ENCODE assay signal across 9 cellular contexts in genomic region chr15:62545392-62546227, GRCh38.
DNase-seq lines count a peak whose midpoint lies in the region; ATAC-seq lines count a peak whose summit lies in the region.
"Had no signal": no experiment of that assay in that cellular context is flagged by ENCODE, and none has a peak within 500 bp of the region (broad histone marks: within the 10 kb centered on the region; RNA-seq: fewer than 3 reads in every experiment).

No MANE protein-coding gene starts in this region.

- no peak overlapping the region for H3K4me3 ChIP-seq in MG63

- DNase-seq in MG63 (peak; percentile 72), left colon (peak; percentile 41 to 71), RKO (ENCODE audit: low spot score) (no peak), NCI-H1436 treated with DMSO at 0.1 percent for 48 hours (lab: John Stamatoyannopoulos, UW) (no peak)

- no peaks in the 10 kb centered on the region for H3K27me3 ChIP-seq in MG63

- ATAC-seq in left colon (peak; percentile 67), HG02798 (IDR thresholded peaks at IDR 0.05; ENCODE audit: poor library complexity, unreplicated experiment) (no peak), GM18858 (IDR thresholded peaks at IDR 0.05; ENCODE audit: unreplicated experiment) (no peak)

- peaks cover 2% of the 10 kb centered on the region; the same call in 1 of the 2 replicates for H3K36me3 ChIP-seq in MG63
- H3K36me3 ChIP-seq: neutrophil had no signal

- intact Hi-C loops in left colon (cut with DNase I, micrococcal nuclease) = no loop called here

- peak overlapping the region; percentile 80 for H3K27ac ChIP-seq in cingulate gyrus (ENCODE audit: low read depth, low read length)
- H3K27ac ChIP-seq in temporal lobe (ENCODE audit: low read depth, low read length) = peak overlapping the region; percentile 40
- H3K27ac ChIP-seq: neutrophil had no signal

- no peaks in the 10 kb centered on the region; the same call in none of the 2 replicates for H3K9me3 ChIP-seq in MG63
- H3K9me3 ChIP-seq: neutrophil had no signal

Comparison
In these comparisons a context has a peak if more than half of its experiments do, and no peak if none do; other contexts are left out.
1. DNase-seq: peak in MG63 (single experiment) and left colon (2 of 2); none in RKO (single experiment) and NCI-H1436 treated with DMSO at 0.1 percent for 48 hours (single experiment).